ENCODE assay signal across 22 cellular contexts in the genomic region with DNA sequence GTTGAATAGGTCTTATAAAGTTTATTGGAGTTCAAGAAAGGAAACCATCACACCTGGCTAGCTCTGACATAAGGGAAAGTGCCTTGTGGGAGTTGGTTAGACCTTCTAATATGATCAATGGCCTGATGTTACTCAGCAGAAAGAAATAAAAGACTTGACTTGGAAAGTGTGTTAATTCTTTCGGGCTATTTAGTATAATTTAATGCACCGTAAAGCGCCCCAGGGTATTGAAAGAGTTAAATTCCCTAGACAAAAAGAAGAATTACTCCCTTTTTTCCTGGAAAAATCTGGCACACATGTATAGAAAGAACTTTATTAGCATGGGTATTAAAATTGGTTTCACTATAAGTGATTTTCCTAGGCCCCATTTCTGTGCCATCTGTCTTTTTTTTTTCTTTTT.
"Had no signal": no experiment of that assay in that cellular context is flagged by ENCODE, and none has a peak within 500 bp of the region (broad histone marks: within the 10 kb centered on the region; RNA-seq: fewer than 3 reads in every experiment).

No MANE protein-coding gene starts in this region.

- H3K27ac Mint-ChIP-seq: endodermal cell; naive thymus-derived CD4-positive, alpha-beta T cell; stimulated activated effector memory CD8-positive, alpha-beta T cell treated with anti-CD3 and anti-CD28 coated beads, Interleukin-12 subunit alpha, Interleukin-12 subunit beta, amount 100 ng/mL, for 72 hours had no signal

- H3K4me3 ChIP-seq: coronary artery, hepatocyte, ovary, suprapubic skin, tibial artery, upper lobe of left lung, vagina had no signal

- H3K36me3 Mint-ChIP-seq: naive thymus-derived CD4-positive, alpha-beta T cell; stimulated activated effector memory CD8-positive, alpha-beta T cell treated with anti-CD3 and anti-CD28 coated beads, Interleukin-12 subunit alpha, Interleukin-12 subunit beta, amount 100 ng/mL, for 72 hours had no signal

- H3K4me1 Mint-ChIP-seq: naive thymus-derived CD4-positive, alpha-beta T cell; stimulated activated effector memory CD8-positive, alpha-beta T cell treated with anti-CD3 and anti-CD28 coated beads, Interleukin-12 subunit alpha, Interleukin-12 subunit beta, amount 100 ng/mL, for 72 hours had no signal

- H3K9me3 ChIP-seq: ovary, suprapubic skin, tibial artery, vagina had no signal

- DNase-seq: effector CD4-positive, alpha-beta T cell; erythroblast; head of caudate nucleus; kidney; left cardiac atrium; naive thymus-derived CD4-positive, alpha-beta T cell; nucleus accumbens; ovary; right cardiac atrium; small intestine; stimulated activated CD4-positive, alpha-beta T cell treated with anti-CD3 and anti-CD28 coated beads, Interleukin-2, amount 100 ng/mL, for 48 hours; stimulated activated CD8-positive, alpha-beta memory T cell treated with anti-CD3 and anti-CD28 coated beads, Interleukin-4, amount 100 ng/mL, for 48 hours; stimulated activated naive CD8-positive, alpha-beta T cell treated with anti-CD3 and anti-CD28 coated beads, Interleukin-15, Interleukin-2, amounts not matched to agents 100 U/mL and 50 U/mL, for 24 hours; tibial artery had no signal

- H3K4me1 ChIP-seq: foreskin keratinocyte, suprapubic skin, tibial artery, upper lobe of left lung, vagina had no signal

- H3K27me3 Mint-ChIP-seq: naive thymus-derived CD4-positive, alpha-beta T cell had no signal

- H3K4me2 ChIP-seq: hepatocyte had no signal

- H2AFZ ChIP-seq: hepatocyte had no signal

- H3K36me3 ChIP-seq: ovary, suprapubic skin, tibial artery, upper lobe of left lung, vagina had no signal

- H3K4me3 Mint-ChIP-seq: endodermal cell; naive thymus-derived CD4-positive, alpha-beta T cell; stimulated activated effector memory CD8-positive, alpha-beta T cell treated with anti-CD3 and anti-CD28 coated beads, Interleukin-12 subunit alpha, Interleukin-12 subunit beta, amount 100 ng/mL, for 72 hours had no signal

- H3K79me2 ChIP-seq: hepatocyte had no signal

- ATAC-seq: foreskin keratinocyte; left cardiac atrium; naive thymus-derived CD4-positive, alpha-beta T cell; right cardiac atrium; stimulated activated effector memory CD8-positive, alpha-beta T cell treated with anti-CD3 and anti-CD28 coated beads, Interleukin-12 subunit alpha, Interleukin-12 subunit beta, amount 100 ng/mL, for 72 hours; stimulated activated naive CD8-positive, alpha-beta T cell treated with anti-CD3 and anti-CD28 coated beads, Interleukin-15, Interleukin-2, amounts not matched to agents 100 U/mL and 50 U/mL, for 24 hours had no signal

- H3K9me3 Mint-ChIP-seq: stimulated activated effector memory CD8-positive, alpha-beta T cell treated with anti-CD3 and anti-CD28 coated beads, Interleukin-12 subunit alpha, Interleukin-12 subunit beta, amount 100 ng/mL, for 72 hours had no signal

- H3K27me3 ChIP-seq: foreskin keratinocyte, hepatocyte, ovary, suprapubic skin, tibial artery, upper lobe of left lung, vagina had no signal

- H3K27ac ChIP-seq: coronary artery, foreskin keratinocyte, hepatocyte, ovary, suprapubic skin, tibial artery, upper lobe of left lung, vagina had no signal
